In the genomic region with DNA sequence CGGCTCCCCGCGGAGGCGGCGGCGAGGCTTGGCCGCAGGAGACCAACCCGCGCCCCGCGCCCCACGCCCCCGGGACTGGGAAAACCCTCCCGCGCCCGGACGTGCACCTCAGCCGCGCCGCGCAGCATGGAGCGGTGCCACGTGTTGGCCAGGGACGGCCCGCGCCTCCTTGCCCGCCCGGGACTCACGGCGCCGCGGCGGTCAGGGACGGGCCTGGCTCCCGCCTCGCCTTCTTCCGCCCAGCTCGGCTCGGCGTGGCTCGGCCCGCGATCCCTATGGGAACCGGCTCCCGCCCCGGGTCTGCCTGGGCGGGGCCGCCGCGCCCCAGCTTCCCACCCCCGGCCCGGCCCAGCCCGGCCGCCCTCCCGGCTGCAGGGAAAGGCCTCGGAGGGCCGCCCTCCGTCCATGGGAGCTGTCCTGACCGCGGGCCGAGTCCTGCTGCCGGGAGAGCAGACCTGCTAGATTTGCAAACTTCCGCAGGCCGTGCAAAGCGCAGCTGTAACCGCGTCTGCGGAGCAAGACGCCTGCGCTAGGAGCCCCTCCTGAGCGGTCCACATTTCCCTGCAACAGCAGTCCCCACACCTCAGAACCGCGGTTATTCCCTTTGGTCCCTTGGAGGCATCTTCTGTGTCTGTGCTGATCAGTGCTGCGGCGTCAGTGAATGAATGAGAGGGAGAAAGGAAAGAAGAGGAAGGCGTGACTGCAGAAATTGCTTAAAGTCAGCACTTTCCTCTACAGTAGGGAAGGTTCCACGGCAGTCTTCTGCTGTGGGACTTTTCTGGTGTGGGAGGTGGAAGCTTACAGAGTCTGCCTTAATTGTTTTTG, we compare ENCODE assay signal across 8 cellular contexts. TPM values are rescaled to one million over a fixed set of nuclear protein-coding genes. Genes with fewer than 3 reads are reported as not detected.
A peak's percentile ranks its signal among the peaks of the same experiment; 100 is the strongest.
DNase-seq lines count a peak whose midpoint lies in the region; ATAC-seq, FAIRE-seq and TF ChIP-seq lines count a peak whose summit lies in the region.

A gene (minus strand): TSS at position 246 of the 825 bp plus-strand sequence. CDS start 1,013 bp downstream, outside the sequence.

- peak within 1 kb of the TSS; percentile 71 to 92 (median 91) for H3K27ac Mint-ChIP-seq in brain

- H3K4me3 Mint-ChIP-seq in brain: peak within 1 kb of the TSS; percentile 87 to 95 (median 90)

- FAIRE-seq in D721Med (lab: Jason Lieb, UNC): no peak

- no peaks in the 10 kb centered on the region for H3K36me3 ChIP-seq in DND-41 (ENCODE audit: insufficient read depth, low read length)

- H3K4me1 ChIP-seq in DND-41 (ENCODE audit: insufficient read depth, low read length): peaks cover 23% of the 10 kb centered on the region

- no peaks in the 10 kb centered on the region for H3K9me3 ChIP-seq in DND-41 (ENCODE audit: insufficient read depth, low read length, severe bottlenecking)

- DNase-seq in DND-41: peak; percentile 69
- peak; percentile 27 for DNase-seq in Jurkat, Clone E6-1 (ENCODE audit: low read depth, low spot score)
- DNase-seq in T-helper 9 cell: peak; percentile 35
- DNase-seq in iPS DF 19.7 (ENCODE audit: low read depth, low spot score): peak; percentile 38
- peak; percentile 73 for DNase-seq in retina
- DNase-seq in D721Med (ENCODE audit: insufficient read length, low spot score): no peak

- H3K4me2 ChIP-seq in DND-41 (ENCODE audit: insufficient read depth, low read length): peak within 1 kb of the TSS; percentile 99

- H3K36me3 Mint-ChIP-seq in brain: peaks cover 3% of the 10 kb centered on the region

- no peaks in the 10 kb centered on the region for H3K79me2 ChIP-seq in DND-41 (ENCODE audit: insufficient read depth, low read length)

- TF ChIP-seq CTCF in DND-41 (IDR thresholded peaks at IDR 0.05; ENCODE audit: borderline replicate concordance, extremely low read depth, low read length, poor library complexity, severe bottlenecking) (no peak), brain (conservative IDR thresholded peaks at IDR 0.05) (no peak), D721Med (IDR thresholded peaks at IDR 0.05; ENCODE audit: insufficient read depth, missing control alignments) (no peak)

- peak within 1 kb of the TSS; percentile 60 for H3K9ac ChIP-seq in DND-41 (ENCODE audit: low read depth, low read length)

- H3K9me3 Mint-ChIP-seq in brain: no peaks in the 10 kb centered on the region

- H3K27me3 Mint-ChIP-seq in brain: peaks cover 7% of the 10 kb centered on the region

- peaks cover 10% of the 10 kb centered on the region for H3K27me3 ChIP-seq in DND-41 (ENCODE audit: insufficient read depth, low read length, poor library complexity)

- H4K20me1 ChIP-seq in DND-41 (ENCODE audit: insufficient read depth, low read length): no peaks in the 10 kb centered on the region

- peak within 1 kb of the TSS; percentile 28 to 62; a peak in 3 of 4 replicates for H3K4me3 ChIP-seq in DND-41 (ENCODE audit: low read depth in 1 of 2, low read length in 2 of 2)
- H3K4me3 ChIP-seq in Jurkat, Clone E6-1 (ENCODE audit: low read length): peak within 1 kb of the TSS; percentile 66

- peaks cover 40% of the 10 kb centered on the region for H3K4me1 Mint-ChIP-seq in brain

- H3K27ac ChIP-seq in DND-41 (ENCODE audit: low read length): 0 out of 2 replicates have a peak within 1 kb of the TSS, but pooled peaks have one; percentile 32

- ATAC-seq in DND-41 (ENCODE audit: insufficient read depth, low read depth) (peak; percentile 83), GM21447 (IDR thresholded peaks at IDR 0.05; ENCODE audit: unreplicated experiment) (peak; percentile 62)

- peak within 1 kb of the TSS; percentile 69 for H2AFZ ChIP-seq in DND-41 (ENCODE audit: low read depth, low read length)

RNA-seq across cellular contexts. Expression of the gene that starts here (rescaled TPM):
- polyA plus RNA-seq in Jurkat, Clone E6-1 (2012; ENCODE audit: insufficient read depth, insufficient read length): 7.9 TPM
- polyA plus RNA-seq in brain (ENCODE audit: insufficient read depth, low read depth, low replicate concordance): 1.8 TPM
